8 cellular contexts compared by ENCODE assay signal in the genomic region with DNA sequence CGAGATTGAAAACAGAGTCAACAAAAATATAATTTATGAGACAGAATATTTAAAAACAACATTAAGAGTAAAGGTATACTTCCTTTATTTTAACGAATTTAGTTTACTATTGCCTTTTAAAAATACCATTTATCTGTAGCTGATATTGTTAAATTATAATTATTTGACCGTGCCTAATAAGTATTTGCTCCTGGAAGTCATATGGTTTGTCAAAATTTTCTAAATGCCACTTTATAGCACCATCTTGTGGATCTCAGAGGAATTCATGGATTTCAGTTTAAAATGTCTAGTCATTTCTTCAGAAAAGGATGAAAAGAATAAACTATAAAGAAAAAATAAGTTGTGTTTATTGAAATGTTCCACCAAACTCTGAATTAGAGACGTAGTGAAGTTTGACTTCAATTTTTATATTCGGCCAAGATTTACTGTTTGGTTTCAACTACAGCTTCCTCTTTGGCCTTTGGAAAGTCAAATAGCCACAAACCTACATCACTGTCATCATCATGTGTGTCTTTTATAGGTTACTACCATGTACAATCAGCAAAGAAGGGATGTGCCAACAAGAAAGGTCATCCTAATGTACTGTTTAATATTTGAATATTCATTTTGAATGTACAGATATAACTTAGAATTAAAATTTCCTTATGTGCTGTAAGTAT. TPM values are rescaled to one million over a fixed set of nuclear protein-coding genes. Genes with fewer than 3 reads are reported as not detected.
DNase-seq lines count a peak whose midpoint lies in the region; ATAC-seq and TF ChIP-seq lines count a peak whose summit lies in the region.

No MANE protein-coding gene starts in this region.

- peak; percentile 66 for TF ChIP-seq CTCF in fibroblast of pulmonary artery (IDR thresholded peaks at IDR 0.05; ENCODE audit: low read length, missing control alignments)

- peak; percentile 33 for DNase-seq in AG08395 (ENCODE audit: low spot score)
- peak; percentile 32 for DNase-seq in H4 (ENCODE audit: low spot score)
- DNase-seq in RKO (ENCODE audit: low spot score), result peak; percentile 63
- DNase-seq in fibroblast of pulmonary artery (ENCODE audit: low read depth), result peak; percentile 48
- peak; percentile 20 for DNase-seq in stromal cell of bone marrow (ENCODE audit: low read depth)
- DNase-seq in activated naive CD4-positive, alpha-beta T cell (lab: John Stamatoyannopoulos, UW), result no peak
- no peak for DNase-seq in NCI-H187 treated with DMSO at 0.1 percent for 48 hours (lab: John Stamatoyannopoulos, UW)

- ATAC-seq in GM18867 (IDR thresholded peaks at IDR 0.05; ENCODE audit: unreplicated experiment), result no peak

- no peak overlapping the region for H3K4me3 ChIP-seq in fibroblast of pulmonary artery (replicated peaks; ENCODE audit: low read depth, low read length)

RNA-seq across cellular contexts. Expression of a gene that starts 10.3 kb away (rescaled TPM):
- total RNA-seq in H4 (2014; rRNA removed; shearing (Covaris generic)), result 2.3 and 5.9 TPM in 2 replicates

RNA-seq across cellular contexts. Expression of a gene that starts 49.8 kb away (rescaled TPM):
- 6.8 and 8.2 TPM in 2 replicates for total RNA-seq in H4 (2014; rRNA removed; shearing (Covaris generic))

Comparison
In these comparisons a context has a peak if more than half of its experiments do, and no peak if none do; other contexts are left out.
1. DNase-seq: peak in AG08395 (single experiment), H4 (single experiment), RKO (single experiment), fibroblast of pulmonary artery (single experiment) and stromal cell of bone marrow (single experiment); none in activated naive CD4-positive, alpha-beta T cell (0 of 4) and NCI-H187 treated with DMSO at 0.1 percent for 48 hours (single experiment).